8 cellular contexts compared by ENCODE assay signal in the genomic region with DNA sequence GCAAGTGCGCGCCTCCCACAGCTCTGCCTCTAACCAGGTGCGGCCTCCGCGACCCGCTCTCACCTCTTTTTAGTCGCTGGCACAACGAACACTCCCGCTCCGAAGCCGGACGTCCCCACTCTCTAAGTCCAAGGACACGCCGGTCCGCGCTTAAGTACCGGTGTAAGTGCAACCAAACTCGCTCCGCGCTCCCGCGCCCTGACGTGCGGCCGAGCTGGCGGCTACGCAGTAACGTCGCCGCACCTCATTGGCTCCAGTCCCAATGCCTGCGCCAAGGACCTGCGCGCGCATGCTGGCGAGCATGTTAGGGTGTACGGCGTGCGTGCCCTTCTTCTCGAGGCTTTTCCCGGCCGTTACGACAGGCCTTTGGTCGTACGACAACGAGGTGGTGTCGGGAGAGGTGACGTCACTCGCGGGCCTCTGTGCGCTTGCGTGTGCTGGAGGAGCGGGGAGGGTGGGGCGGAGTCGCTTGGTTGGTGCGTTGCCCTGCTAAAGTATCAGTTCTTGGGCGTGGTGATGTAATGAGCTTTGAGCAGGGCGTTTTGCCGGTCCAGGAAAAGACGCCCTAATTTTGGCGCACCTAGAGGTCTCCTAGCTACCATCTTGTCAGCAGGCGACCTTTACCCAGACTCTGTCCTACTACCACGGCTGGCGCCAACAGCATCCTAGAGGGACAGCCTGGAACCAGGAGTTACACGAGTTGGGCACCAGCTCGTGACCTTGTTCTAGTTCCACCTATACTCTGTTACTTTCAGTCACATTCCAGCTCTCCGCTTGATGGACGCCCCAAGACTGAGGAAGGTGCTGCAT. TPM values are rescaled to one million over a fixed set of nuclear protein-coding genes. Genes with fewer than 3 reads are reported as not detected.
DNase-seq lines count a peak whose midpoint lies in the region; ATAC-seq and FAIRE-seq lines count a peak whose summit lies in the region.

A gene (minus strand): TSS at position 124 of the 810 bp plus-strand sequence. CDS start 1,141 bp downstream, outside the sequence.

- H3K4me3 ChIP-seq in muscle layer of colon (ENCODE audit: low read depth in 1 of 2, low read length in 2 of 2): peak within 1 kb of the TSS; percentile 75 to 81

- H3K9ac ChIP-seq in muscle layer of colon (ENCODE audit: low read length): peak within 1 kb of the TSS; percentile 95

- peaks cover 33% of the 10 kb centered on the region for H3K36me3 ChIP-seq in KOPT-K1 (ENCODE audit: insufficient read depth, low read length)
- H3K36me3 ChIP-seq in muscle layer of colon (ENCODE audit: insufficient read depth, low read length): peaks cover 19% of the 10 kb centered on the region

- peak within 1 kb of the TSS; percentile 90 to 97 for H3K4me3 Mint-ChIP-seq in activated T-cell treated with anti-CD3 and anti-CD28 coated beads, Interleukin-2, amount 50 U/mL, for 72 hours

- H3K27me3 Mint-ChIP-seq in activated T-cell treated with anti-CD3 and anti-CD28 coated beads, Interleukin-2, amount 50 U/mL, for 72 hours (ENCODE audit: low read depth): no peaks in the 10 kb centered on the region

- peak; percentile 94 for ATAC-seq in GM21786 (IDR thresholded peaks at IDR 0.05; ENCODE audit: unreplicated experiment)
- ATAC-seq in activated T-cell treated with anti-CD3 and anti-CD28 coated beads, Interleukin-2, amount 50 U/mL, for 72 hours (replicated peaks in 1 of 2): peak; percentile 93 to 94
- peak; percentile 98 for ATAC-seq in esophagus mucosa

- peaks cover 35% of the 10 kb centered on the region for H3K4me1 Mint-ChIP-seq in activated T-cell treated with anti-CD3 and anti-CD28 coated beads, Interleukin-2, amount 50 U/mL, for 72 hours (ENCODE audit: low read depth)

- H3K36me3 Mint-ChIP-seq in activated T-cell treated with anti-CD3 and anti-CD28 coated beads, Interleukin-2, amount 50 U/mL, for 72 hours (ENCODE audit: insufficient read depth in 2 of 2): peaks cover 16 to 39% of the 10 kb centered on the region in 2 donors

- peaks cover 5% of the 10 kb centered on the region for H3K4me1 ChIP-seq in muscle layer of colon (ENCODE audit: insufficient read depth, low read length)

- no peaks in the 10 kb centered on the region for H3K9me3 Mint-ChIP-seq in activated T-cell treated with anti-CD3 and anti-CD28 coated beads, Interleukin-2, amount 50 U/mL, for 72 hours

- FAIRE-seq in RCC 7860 (lab: Jason Lieb, UNC): peak; percentile 91

- H3K27me3 ChIP-seq in muscle layer of colon (ENCODE audit: control insufficient read depth in 1 of 2, insufficient read depth in 2 of 2, low read length in 2 of 2): no peaks in the 10 kb centered on the region

- H3K27ac ChIP-seq in KOPT-K1 (ENCODE audit: low read depth, low read length, poor library complexity, severe bottlenecking) (peak within 1 kb of the TSS; percentile 82), muscle layer of colon (ENCODE audit: low read depth, low read length) (peak within 1 kb of the TSS; percentile 92)

- peak within 1 kb of the TSS; percentile 99 for H3K27ac Mint-ChIP-seq in activated T-cell treated with anti-CD3 and anti-CD28 coated beads, Interleukin-2, amount 50 U/mL, for 72 hours

- H3K9me3 ChIP-seq in KOPT-K1 (ENCODE audit: insufficient read depth, low read length, poor library complexity, severe bottlenecking) (no peaks in the 10 kb centered on the region), muscle layer of colon (ENCODE audit: low read length) (no peaks in the 10 kb centered on the region)

- DNase-seq in DMS79 (lab: John Stamatoyannopoulos, UW) (peak; percentile 99), RCC 7860 (ENCODE audit: low spot score) (peak; percentile 100)
- peak; percentile 99 for DNase-seq in activated T-cell treated with anti-CD3 and anti-CD28 coated beads, Interleukin-2, amount 50 U/mL, for 72 hours
- peak; percentile 99 for DNase-seq in stimulated activated CD8-positive, alpha-beta memory T cell treated with anti-CD3 and anti-CD28 coated beads, Interleukin-7, amount 100 ng/mL, for 24 hours (ENCODE audit: low read depth)

RNA-seq across cellular contexts. Expression of the gene that starts here (rescaled TPM):
- total RNA-seq in activated T-cell treated with anti-CD3 and anti-CD28 coated beads, Interleukin-2, amount 50 U/mL, for 72 hours: 100 to 1,000 TPM; 147 to 158 TPM
- total RNA-seq in esophagus mucosa: 146 TPM

Comparison
In these comparisons a context has a peak if more than half of its experiments do, and no peak if none do; other contexts are left out.
1. Peak in every context shown above with its lines: DNase-seq, ATAC-seq, H3K4me3 ChIP-seq and H3K27ac ChIP-seq.